In the genomic region with DNA sequence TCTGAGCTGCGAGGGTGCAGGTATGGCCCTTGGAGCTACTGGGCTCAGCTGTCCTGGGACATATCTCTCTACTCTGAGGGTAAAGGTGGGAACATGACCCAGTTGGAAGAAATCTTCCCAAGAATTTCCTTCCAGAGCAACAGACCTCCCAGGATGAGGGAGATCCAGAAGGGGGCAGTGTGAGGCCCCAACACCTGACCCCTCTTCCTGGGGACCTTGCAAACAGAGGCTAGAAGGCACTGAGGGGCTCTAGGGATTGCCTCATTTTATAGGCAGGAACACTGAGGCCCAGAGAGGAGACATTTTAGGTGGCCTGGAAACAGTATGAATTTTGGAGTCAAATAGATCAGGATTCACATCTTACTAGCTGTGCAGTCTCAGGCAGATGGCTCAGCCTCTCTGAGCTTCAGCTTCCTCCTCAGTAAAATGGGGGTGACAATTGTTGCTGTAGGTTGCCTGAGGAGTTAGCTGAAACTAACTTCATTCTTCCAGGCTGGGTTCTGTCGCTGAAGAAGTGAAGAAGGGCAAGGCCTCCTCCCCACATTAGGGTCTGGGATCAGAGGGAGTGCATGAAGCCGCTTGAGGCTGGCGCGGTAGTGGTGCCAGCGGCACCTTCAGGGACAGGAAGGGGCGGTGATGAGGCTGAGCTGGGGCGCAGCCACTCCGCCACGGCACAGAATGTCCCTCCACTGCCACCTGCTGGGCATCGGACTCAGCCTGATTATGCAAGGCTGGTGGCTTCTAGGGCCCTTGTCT, we compare ENCODE assay signal across 9 cellular contexts. TPM values are rescaled to one million over a fixed set of nuclear protein-coding genes. Genes with fewer than 3 reads are reported as not detected.
A peak's percentile ranks its signal among the peaks of the same experiment; 100 is the strongest.
DNase-seq lines count a peak whose midpoint lies in the region; ATAC-seq, FAIRE-seq and TF ChIP-seq lines count a peak whose summit lies in the region.
"Had no signal": no experiment of that assay in that cellular context is flagged by ENCODE, and none has a peak within 500 bp of the region (broad histone marks: within the 10 kb centered on the region; RNA-seq: fewer than 3 reads in every experiment).

No MANE protein-coding gene starts in this region.

- no peaks in the 10 kb centered on the region for H3K36me3 ChIP-seq in DND-41 (ENCODE audit: insufficient read depth, low read length)

- intact Hi-C loops in left cardiac atrium (cut with DNase I), result loop anchor here (1.0 to 10.0 kb wide), 5 partner anchors 137 to 428 kb away; no protein-coding TSS in a partner anchor

- TF ChIP-seq CTCF in DND-41 (IDR thresholded peaks at IDR 0.05; ENCODE audit: borderline replicate concordance, extremely low read depth, low read length, poor library complexity, severe bottlenecking) (peak; percentile 91), NB4 (IDR thresholded peaks at IDR 0.05; ENCODE audit: low read depth, low read length) (peak; percentile 91)

- no peak overlapping the region; the same call in 1 of the 2 replicates for H3K9ac ChIP-seq in DND-41 (ENCODE audit: low read depth, low read length)

- H4K20me1 ChIP-seq in DND-41 (ENCODE audit: insufficient read depth, low read length), result no peaks in the 10 kb centered on the region

- DNase-seq in DND-41 (peak; percentile 87), H54 (ENCODE audit: insufficient read length, low spot score) (peak; percentile 87), NB4 (ENCODE audit: low read depth) (peak; percentile 88), T follicular helper cell (ENCODE audit: low read depth) (peak; percentile 75), left cardiac atrium (peak; percentile 89), pulmonary artery endothelial cell (ENCODE audit: low read depth, low spot score) (peak; percentile 10), urothelium cell line (ENCODE audit: low spot score) (peak; percentile 90)
- DNase-seq in activated naive CD8-positive, alpha-beta T cell treated with anti-CD3 and anti-CD28 coated beads, Interleukin-2, amount 50 U/mL, for 16 hours (ENCODE audit: low read depth, low spot score), result peak; percentile 84

- peak overlapping the region in 1 of 2 experiments; percentile 40; a peak in 1 of 4 replicates for H3K4me3 ChIP-seq in DND-41 (ENCODE audit: low read depth in 1 of 2, low read length in 2 of 2)
- no peak overlapping the region for H3K4me3 ChIP-seq in NB4 (ENCODE audit: low read depth, low read length)

- FAIRE-seq in H54 (lab: Jason Lieb, UNC) (no peak), urothelium cell line (lab: Jason Lieb, UNC) (peak; percentile 96)

- H3K9me3 ChIP-seq in DND-41 (ENCODE audit: insufficient read depth, low read length, severe bottlenecking), result no peaks in the 10 kb centered on the region

- peaks cover 6% of the 10 kb centered on the region for H3K4me1 ChIP-seq in DND-41 (ENCODE audit: insufficient read depth, low read length)

- no peaks in the 10 kb centered on the region for H3K79me2 ChIP-seq in DND-41 (ENCODE audit: insufficient read depth, low read length)

- no peaks in the 10 kb centered on the region for H3K27me3 ChIP-seq in DND-41 (ENCODE audit: insufficient read depth, low read length, poor library complexity)

- TF ChIP-seq POLR2A in H54 (IDR thresholded peaks at IDR 0.05; ENCODE audit: low read depth, low read length), result no peak
- TF ChIP-seq POLR2A in NB4 (IDR thresholded peaks at IDR 0.05; ENCODE audit: extremely low read depth, insufficient read length), result no peak

- H2AFZ ChIP-seq in DND-41 (ENCODE audit: low read depth, low read length), result peak overlapping the region; percentile 86

- ATAC-seq in DND-41 (ENCODE audit: insufficient read depth, low read depth) (peak; percentile 99), left cardiac atrium (peak; percentile 90 to 92)

- H3K27ac ChIP-seq in DND-41 (ENCODE audit: low read length), result no peak overlapping the region
- H3K27ac ChIP-seq: epithelial cell of prostate had no signal

- H3K4me2 ChIP-seq in DND-41 (ENCODE audit: insufficient read depth, low read length), result peak overlapping the region; percentile 62

RNA-seq across cellular contexts. Expression of gene KCNK17, which starts 11.4 kb away (rescaled TPM):
- total RNA-seq in left cardiac atrium (1 to 10 TPM in 1 of 2 donors, under 1 TPM in 1; 0.53 to 1.1 TPM), pulmonary artery endothelial cell (not detected in 2 replicates)

RNA-seq across cellular contexts. Expression of gene KCNK16, which starts 19.7 kb away (rescaled TPM):
- total RNA-seq in left cardiac atrium (not detected), pulmonary artery endothelial cell (not detected in 2 replicates)

Comparison
In these comparisons a context has a peak if more than half of its experiments do, and no peak if none do; other contexts are left out.
1. DNase-seq: peak in every context shown above with its lines; median percentile 90 in urothelium cell line; 89 in left cardiac atrium; 88 in NB4; 87 in DND-41; 87 in H54; 84 in activated naive CD8-positive, alpha-beta T cell treated with anti-CD3 and anti-CD28 coated beads, Interleukin-2, amount 50 U/mL, for 16 hours; 75 in T follicular helper cell; 10 in pulmonary artery endothelial cell.